Comparison of ENCODE assay signal across 24 cellular contexts in the genomic region with DNA sequence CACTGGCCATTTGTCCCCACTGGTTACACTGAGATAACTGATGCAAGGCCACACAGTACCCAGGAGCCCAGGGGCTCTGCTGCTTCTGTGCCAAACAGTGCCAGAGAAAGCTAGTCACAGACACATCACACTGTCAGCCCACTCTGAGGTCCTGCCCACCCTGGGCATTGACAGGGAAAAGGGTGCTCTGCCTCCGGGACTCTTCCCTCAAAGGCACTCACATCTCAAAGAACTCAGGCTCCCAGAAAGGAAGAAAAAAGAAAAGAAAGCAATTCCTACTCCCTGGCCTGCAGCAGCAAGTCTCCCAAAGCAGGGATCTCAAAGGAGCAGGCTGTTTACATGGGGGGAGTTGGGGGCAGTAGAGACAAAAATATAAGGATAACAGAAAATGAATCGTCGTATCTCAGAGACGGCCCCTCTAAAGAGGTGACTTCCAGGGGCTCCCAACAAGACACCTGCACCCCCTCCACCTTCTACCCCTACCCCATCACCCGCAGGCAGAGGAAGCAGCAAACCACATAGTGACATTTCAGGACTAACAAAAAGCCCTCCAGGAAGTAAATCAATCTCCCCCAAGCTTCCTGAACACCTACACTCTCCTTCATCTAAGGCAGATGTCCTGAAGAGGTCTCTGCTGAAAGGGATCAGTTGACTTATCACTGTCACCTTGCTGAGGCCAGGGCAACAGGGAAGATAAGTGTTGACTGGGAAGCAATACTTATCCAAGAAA.
DNase-seq lines count a peak whose midpoint lies in the region; ATAC-seq and TF ChIP-seq lines count a peak whose summit lies in the region.
"Had no signal": no experiment of that assay in that cellular context is flagged by ENCODE, and none has a peak within 500 bp of the region (broad histone marks: within the 10 kb centered on the region; RNA-seq: fewer than 3 reads in every experiment).

No MANE protein-coding gene starts in this region.

- H3K4me2 ChIP-seq in neuronal stem cell (ENCODE audit: insufficient read depth, low read length, poor library complexity, severe bottlenecking), result no peak overlapping the region

- H3K9me3 Mint-ChIP-seq in activated T-cell treated with anti-CD3 and anti-CD28 coated beads, Interleukin-2, amount 50 U/mL, for 72 hours, result peaks cover 0 to 2% of the 10 kb centered on the region in 2 donors
- peaks cover under 1 to 8% (median 3%) of the 10 kb centered on the region in 5 experiments for H3K9me3 Mint-ChIP-seq in brain
- no peaks in the 10 kb centered on the region for H3K9me3 Mint-ChIP-seq in effector memory CD8-positive, alpha-beta T cell
- H3K9me3 Mint-ChIP-seq: activated CD4-positive, alpha-beta memory T cell treated with anti-CD3 and anti-CD28 coated beads for 36 hours; activated naive CD4-positive, alpha-beta T cell treated with anti-CD3 and anti-CD28 coated beads, Interleukin-2, amount 50 U/mL, for 24 hours; T-helper 2 cell treated with Interferon-gamma antibody and Interleukin-4, amounts not matched to agents 5 μg/mL and 100 μg/mL, for 36 hours had no signal

- H2BK12ac ChIP-seq in neuronal stem cell (ENCODE audit: low read length), result no peak overlapping the region

- H3K27ac Mint-ChIP-seq in activated T-cell treated with anti-CD3 and anti-CD28 coated beads, Interleukin-2, amount 50 U/mL, for 72 hours, result no peak overlapping the region
- peak overlapping the region; percentile 11 to 84 (median 67) for H3K27ac Mint-ChIP-seq in brain
- no peak overlapping the region for H3K27ac Mint-ChIP-seq in effector memory CD8-positive, alpha-beta T cell
- H3K27ac Mint-ChIP-seq: activated CD4-positive, alpha-beta memory T cell treated with anti-CD3 and anti-CD28 coated beads for 36 hours; activated naive CD4-positive, alpha-beta T cell treated with anti-CD3 and anti-CD28 coated beads, Interleukin-2, amount 50 U/mL, for 24 hours; T-helper 2 cell treated with Interferon-gamma antibody and Interleukin-4, amounts not matched to agents 5 μg/mL and 100 μg/mL, for 36 hours had no signal

- peak overlapping the region; percentile 66 for H2AK5ac ChIP-seq in neuronal stem cell (ENCODE audit: low read depth, low read length)

- no peaks in the 10 kb centered on the region for H3K27me3 Mint-ChIP-seq in activated T-cell treated with anti-CD3 and anti-CD28 coated beads, Interleukin-2, amount 50 U/mL, for 72 hours (ENCODE audit: low read depth)
- peaks cover 8% of the 10 kb centered on the region for H3K27me3 Mint-ChIP-seq in brain
- peaks cover 17 to 49% of the 10 kb centered on the region in 2 donors for H3K27me3 Mint-ChIP-seq in effector memory CD8-positive, alpha-beta T cell
- H3K27me3 Mint-ChIP-seq: activated CD4-positive, alpha-beta memory T cell treated with anti-CD3 and anti-CD28 coated beads for 36 hours had no signal

- H3K9me3 ChIP-seq in neuronal stem cell (replicated peaks in 1 of 2; ENCODE audit: control insufficient read depth in 2 of 2, insufficient read depth in 1 of 2, low read depth in 1 of 2, low read length in 2 of 2), result no peaks in the 10 kb centered on the region
- H3K9me3 ChIP-seq: body of pancreas, HAP-1, right atrium auricular region, uterus had no signal

- H3K4ac ChIP-seq in neuronal stem cell (ENCODE audit: low read length), result no peak overlapping the region

- no peak overlapping the region for H4K91ac ChIP-seq in neuronal stem cell (ENCODE audit: low read depth, low read length, poor library complexity)

- no peaks in the 10 kb centered on the region for H3K79me1 ChIP-seq in neuronal stem cell (ENCODE audit: low read depth, low read length)

- intact Hi-C loops in left ventricle myocardium superior (cut with micrococcal nuclease), result no loop called here

- peaks cover 0 to 3% of the 10 kb centered on the region in 2 donors for H3K4me1 ChIP-seq in neuronal stem cell (ENCODE audit: control insufficient read depth in 2 of 2, insufficient read depth in 1 of 2, low read depth in 1 of 2, low read length in 2 of 2)
- H3K4me1 ChIP-seq: uterus had no signal

- no peak for TF ChIP-seq CTCF in brain (conservative IDR thresholded peaks at IDR 0.05)

- no CpG with 5 or more reads among the region's 5 CpGs for whole genome bisulfite sequencing in neuronal stem cell (ENCODE audit: extremely low coverage in 2 of 2, insufficient read length in 2 of 2, insufficient replicate concordance in 1 of 2), 2 donors

- no peak overlapping the region for H3K27ac ChIP-seq in neuronal stem cell (replicated peaks; ENCODE audit: low read length)
- H3K27ac ChIP-seq: body of pancreas, RWPE1, SK-N-MC, uterus had no signal

- no peak overlapping the region for H2BK120ac ChIP-seq in neuronal stem cell (ENCODE audit: low read depth, low read length)

- no peak for ATAC-seq in activated T-cell treated with anti-CD3 and anti-CD28 coated beads, Interleukin-2, amount 50 U/mL, for 72 hours (replicated peaks in 1 of 2)
- no peak for ATAC-seq in HG03378 (IDR thresholded peaks at IDR 0.05; ENCODE audit: unreplicated experiment)
- no peak for ATAC-seq in effector memory CD8-positive, alpha-beta T cell (replicated peaks)
- ATAC-seq in left ventricle myocardium superior, result no peak
- ATAC-seq: body of pancreas had no signal

- no peak overlapping the region for H3K4me3 ChIP-seq in neuronal stem cell (ENCODE audit: low read length in 2 of 2)
- H3K4me3 ChIP-seq: body of pancreas, MG63, right atrium auricular region, SK-N-MC, uterus had no signal

- no peak overlapping the region for H3K23ac ChIP-seq in neuronal stem cell (ENCODE audit: low read depth, low read length, poor library complexity)

- H2AFZ ChIP-seq in neuronal stem cell (ENCODE audit: low read length), result no peak overlapping the region

- H3K4me3 Mint-ChIP-seq in activated T-cell treated with anti-CD3 and anti-CD28 coated beads, Interleukin-2, amount 50 U/mL, for 72 hours, result peak overlapping the region; percentile 37 to 59
- peak overlapping the region in 4 of 5 experiments; percentile 14 to 44 (median 32) for H3K4me3 Mint-ChIP-seq in brain
- H3K4me3 Mint-ChIP-seq in effector memory CD8-positive, alpha-beta T cell, result no peak overlapping the region
- H3K4me3 Mint-ChIP-seq: activated CD4-positive, alpha-beta memory T cell treated with anti-CD3 and anti-CD28 coated beads for 36 hours; activated naive CD4-positive, alpha-beta T cell treated with anti-CD3 and anti-CD28 coated beads, Interleukin-2, amount 50 U/mL, for 24 hours; T-helper 2 cell treated with Interferon-gamma antibody and Interleukin-4, amounts not matched to agents 5 μg/mL and 100 μg/mL, for 36 hours had no signal

- peaks cover 23% of the 10 kb centered on the region for H3K4me1 Mint-ChIP-seq in activated T-cell treated with anti-CD3 and anti-CD28 coated beads, Interleukin-2, amount 50 U/mL, for 72 hours (ENCODE audit: low read depth)
- H3K4me1 Mint-ChIP-seq in brain, result peaks cover 30% of the 10 kb centered on the region
- H3K4me1 Mint-ChIP-seq in effector memory CD8-positive, alpha-beta T cell (ENCODE audit: low read depth in 2 of 2), result no peaks in the 10 kb centered on the region

- no peaks in the 10 kb centered on the region for H3K27me3 ChIP-seq in neuronal stem cell (ENCODE audit: control insufficient read depth in 3 of 3, insufficient read depth in 3 of 3, low read depth in 1 of 3, low read length in 3 of 3)
- H3K27me3 ChIP-seq: body of pancreas, MG63, right atrium auricular region, uterus had no signal

- peak overlapping the region; percentile 3 for H2BK15ac ChIP-seq in neuronal stem cell (ENCODE audit: low read length)

- H3K18ac ChIP-seq in neuronal stem cell (ENCODE audit: low read length), result peak overlapping the region; percentile 65

- no peak for DNase-seq in activated T-cell treated with anti-CD3 and anti-CD28 coated beads, Interleukin-2, amount 50 U/mL, for 72 hours
- DNase-seq in activated T-cell treated with anti-CD3 and anti-CD28 coated beads for 4 hours, result no peak
- no peak for DNase-seq in neuronal stem cell (ENCODE audit: low spot score)
- DNase-seq in ureter (ENCODE audit: low spot score), result peak; percentile 40
- no peak for DNase-seq in effector memory CD8-positive, alpha-beta T cell
- DNase-seq in left ventricle myocardium superior, result no peak
- DNase-seq: ACHN; activated CD4-positive, alpha-beta memory T cell treated with anti-CD3 and anti-CD28 coated beads for 36 hours; body of pancreas; GDM1; kidney glomerular epithelial cell; MG63; NCI-H146; NCI-H2227 treated with DMSO at 0.1 percent for 48 hours; stimulated activated CD4-positive, alpha-beta T cell treated with anti-CD3 and anti-CD28 coated beads, Interleukin-12 subunit alpha, Interleukin-12 subunit beta, amount 100 ng/mL, for 4 hours; uterus had no signal

- no peak overlapping the region for H3K9ac ChIP-seq in neuronal stem cell (ENCODE audit: low read depth, low read length, poor library complexity)

- H4K8ac ChIP-seq in neuronal stem cell (ENCODE audit: low read depth, low read length), result peak overlapping the region; percentile 7

- no peak overlapping the region for H2BK5ac ChIP-seq in neuronal stem cell (ENCODE audit: low read length)

- H3K14ac ChIP-seq in neuronal stem cell (ENCODE audit: low read length), result no peak overlapping the region

- no peaks in the 10 kb centered on the region for H3K36me3 ChIP-seq in neuronal stem cell (replicated peaks in 1 of 2; ENCODE audit: control insufficient read depth in 2 of 2, insufficient read depth in 2 of 2, low read length in 2 of 2)
- H3K36me3 ChIP-seq: HAP-1, MG63, uterus had no signal

- no peaks in the 10 kb centered on the region for H3K36me3 Mint-ChIP-seq in activated T-cell treated with anti-CD3 and anti-CD28 coated beads, Interleukin-2, amount 50 U/mL, for 72 hours (ENCODE audit: insufficient read depth in 2 of 2)
- H3K36me3 Mint-ChIP-seq in brain, result no peaks in the 10 kb centered on the region
- H3K36me3 Mint-ChIP-seq in effector memory CD8-positive, alpha-beta T cell (ENCODE audit: insufficient read depth), result no peaks in the 10 kb centered on the region
- H3K36me3 Mint-ChIP-seq: activated CD4-positive, alpha-beta memory T cell treated with anti-CD3 and anti-CD28 coated beads for 36 hours; activated naive CD4-positive, alpha-beta T cell treated with anti-CD3 and anti-CD28 coated beads, Interleukin-2, amount 50 U/mL, for 24 hours had no signal

Comparison
In these comparisons a context has a peak if more than half of its experiments do, and no peak if none do; other contexts are left out.
1. H3K27ac Mint-ChIP-seq: peak in brain (5 of 5); none in activated T-cell treated with anti-CD3 and anti-CD28 coated beads, Interleukin-2, amount 50 U/mL, for 72 hours (single experiment) and effector memory CD8-positive, alpha-beta T cell (0 of 2).
2. H3K4me3 Mint-ChIP-seq: peak in activated T-cell treated with anti-CD3 and anti-CD28 coated beads, Interleukin-2, amount 50 U/mL, for 72 hours (2 of 2) and brain (4 of 5); none in effector memory CD8-positive, alpha-beta T cell (0 of 2).